2 cellular contexts compared by ENCODE assay signal in genomic region chr11:11746454-11746853, GRCh38.
A peak's percentile ranks its signal among the peaks of the same experiment; 100 is the strongest.
TF ChIP-seq lines count a peak whose summit lies in the region.

No MANE protein-coding gene starts in this region.

TF ChIP-seq in IMR-90, 13 proteins besides CTCF, POLR2A, EP300 and RAD21:
- TF ChIP-seq USF2 (IDR thresholded peaks at IDR 0.05; ENCODE audit: low read depth, low read length) (peak; percentile 11; the same call in 1 of the 2 replicates), CEBPB (IDR thresholded peaks at IDR 0.05; ENCODE audit: low read depth, low read length) (no peak)

TF ChIP-seq in K562, 482 proteins besides CTCF, POLR2A, EP300 and RAD21:
- peak; percentile 61 for TF ChIP-seq RAD51 (IDR thresholded peaks at IDR 0.05; ENCODE audit: borderline replicate concordance, low read depth)
- peak; percentile 68 for TF ChIP-seq TOE1 (IDR thresholded peaks at IDR 0.05; ENCODE audit: borderline replicate concordance)
- no peak for TF ChIP-seq TOE1 (CRISPR knock-in tag; IDR thresholded peaks at IDR 0.05; ENCODE audit: borderline replicate concordance, low read depth)
- TF ChIP-seq PURB (CRISPR knock-in tag; IDR thresholded peaks at IDR 0.05; ENCODE audit: low read depth), result no peak
- TF ChIP-seq TFE3 (CRISPR knock-in tag; IDR thresholded peaks at IDR 0.05), result peak; percentile 91
